17 cellular contexts compared by ENCODE assay signal in the genomic region with DNA sequence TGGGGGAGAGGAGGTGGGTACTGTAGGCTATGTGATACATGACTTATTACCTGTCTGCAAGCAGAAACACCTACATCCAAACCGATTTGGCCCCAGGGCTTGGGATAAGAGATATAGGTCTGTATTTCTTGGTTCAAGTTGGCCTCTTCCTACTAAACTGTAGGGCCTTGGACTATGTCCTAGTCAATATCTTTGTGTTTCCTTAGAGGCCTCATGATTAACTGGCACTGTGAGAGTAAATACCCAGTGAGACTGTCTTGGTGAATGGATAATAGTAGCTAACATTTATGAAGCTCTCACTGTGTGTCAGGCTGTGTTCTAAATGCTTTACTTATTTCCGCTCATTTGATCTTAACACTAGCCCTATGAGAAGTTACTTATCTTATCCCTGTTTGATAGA.
"Had no signal": no experiment of that assay in that cellular context is flagged by ENCODE, and none has a peak within 500 bp of the region (broad histone marks: within the 10 kb centered on the region; RNA-seq: fewer than 3 reads in every experiment).

No MANE protein-coding gene starts in this region.

- ATAC-seq: left lung, right cardiac atrium had no signal

- H3K4me3 Mint-ChIP-seq: activated naive CD8-positive, alpha-beta T cell; central memory CD8-positive, alpha-beta T cell; type B pancreatic cell had no signal

- H3K4me3 ChIP-seq: coronary artery, left lung, prostate gland, smooth muscle cell, testis had no signal

- H3K9me3 ChIP-seq: left lung, prostate gland, testis had no signal

- H3K9me3 Mint-ChIP-seq: central memory CD8-positive, alpha-beta T cell; type B pancreatic cell had no signal

- DNase-seq: activated CD4-positive, alpha-beta T cell treated with anti-CD3 and anti-CD28 coated beads, Interleukin-2, amount 50 U/mL, for 1 hour; activated CD8-positive, alpha-beta memory T cell treated with anti-CD3 and anti-CD28 coated beads for 24 hours; activated CD8-positive, alpha-beta memory T cell treated with anti-CD3 and anti-CD28 coated beads, Interleukin-2, amount 50 U/mL, for 48 hours; brain microvascular endothelial cell; head of caudate nucleus; kidney; left lung; midbrain; right cardiac atrium; stimulated activated CD4-positive, alpha-beta T cell treated with anti-CD3 and anti-CD28 coated beads, Interleukin-4, amount 100 ng/mL, for 1 hour; testis had no signal

- H3K36me3 ChIP-seq: brain microvascular endothelial cell, left lung, prostate gland had no signal

- H3K4me1 ChIP-seq: left lung, prostate gland had no signal

- H3K27me3 ChIP-seq: brain microvascular endothelial cell, left lung, testis had no signal

- H3K27ac ChIP-seq: brain microvascular endothelial cell, coronary artery, left lung, prostate gland, testis had no signal

- H3K27ac Mint-ChIP-seq: activated naive CD8-positive, alpha-beta T cell; type B pancreatic cell had no signal

- H3K27me3 Mint-ChIP-seq: activated naive CD8-positive, alpha-beta T cell; central memory CD8-positive, alpha-beta T cell; type B pancreatic cell had no signal
